Comparison of ENCODE assay signal across 17 cellular contexts in genomic region chr7:137771273-137771672, GRCh38.
"Had no signal": no experiment of that assay in that cellular context is flagged by ENCODE, and none has a peak within 500 bp of the region (broad histone marks: within the 10 kb centered on the region; RNA-seq: fewer than 3 reads in every experiment).

No MANE protein-coding gene starts in this region.

- H3K36me3 ChIP-seq: gastroesophageal sphincter, heart left ventricle, right atrium auricular region had no signal

- H3K4me1 ChIP-seq: gastroesophageal sphincter, right atrium auricular region, testis had no signal

- H3K9me3 ChIP-seq: gastroesophageal sphincter, heart left ventricle, right atrium auricular region, testis had no signal

- DNase-seq: activated CD4-positive, alpha-beta memory T cell treated with anti-CD3 and anti-CD28 coated beads for 36 hours; activated CD4-positive, alpha-beta T cell treated with anti-CD3 and anti-CD28 coated beads for 36 hours; activated gamma-delta T cell treated with Interleukin-2 at 50 U/mL for 16 hours; activated T-cell treated with anti-CD3 and anti-CD28 coated beads for 4 hours; endodermal cell; heart left ventricle; left ventricle myocardium superior; naive B cell; small intestine; stimulated activated CD4-positive, alpha-beta T cell treated with anti-CD3 and anti-CD28 coated beads, Interleukin-4, amount 100 ng/mL, for 24 hours; T-cell; testis had no signal

- ATAC-seq: activated CD4-positive, alpha-beta T cell treated with anti-CD3 and anti-CD28 coated beads for 36 hours; activated naive CD4-positive, alpha-beta T cell treated with anti-CD3 and anti-CD28 coated beads, Interleukin-2, amount 50 U/mL, for 72 hours; gastroesophageal sphincter; heart left ventricle; left ventricle myocardium superior; stimulated activated effector memory CD8-positive, alpha-beta T cell treated with anti-CD3 and anti-CD28 coated beads, Interleukin-12 subunit alpha, Interleukin-12 subunit beta, amount 100 ng/mL, for 72 hours; T-cell; WTC11 had no signal

- H3K4me3 ChIP-seq: gastroesophageal sphincter, heart left ventricle, right atrium auricular region, testis had no signal

- H3K27ac ChIP-seq: gastroesophageal sphincter, heart left ventricle, testis had no signal

- H3K27me3 ChIP-seq: gastroesophageal sphincter, heart left ventricle, right atrium auricular region, testis had no signal
